Comparison of ENCODE assay signal across 19 cellular contexts in genomic region chr3:109154989-109155388, GRCh38. TPM values are rescaled to one million over a fixed set of nuclear protein-coding genes. Genes with fewer than 3 reads are reported as not detected.
"Had no signal": no experiment of that assay in that cellular context is flagged by ENCODE, and none has a peak within 500 bp of the region (broad histone marks: within the 10 kb centered on the region; RNA-seq: fewer than 3 reads in every experiment).

No MANE protein-coding gene starts in this region.

- DNase-seq: activated CD4-positive, alpha-beta memory T cell treated with anti-CD3 and anti-CD28 coated beads, Interleukin-2, amount 10 ng/mL, durations not matched to agents 7 days and 5 days; activated CD4-positive, alpha-beta T cell treated with anti-CD3 and anti-CD28 coated beads for 36 hours; activated gamma-delta T cell treated with Interleukin-2 at 50 U/mL for 16 hours; activated naive CD8-positive, alpha-beta T cell treated with anti-CD3 and anti-CD28 coated beads, Interleukin-2, amount 10 ng/mL, durations not matched to agents 7 days and 5 days; activated T-cell treated with anti-CD3 and anti-CD28 coated beads, Interleukin-2, amount 50 U/mL, for 48 hours; aorta; colonic mucosa; hippocampal formation; stimulated activated CD4-positive, alpha-beta T cell treated with anti-CD3 and anti-CD28 coated beads, Interleukin-12 subunit alpha, Interleukin-12 subunit beta, amount 100 ng/mL, for 4 hours; stimulated activated naive CD4-positive, alpha-beta T cell; substantia nigra; T-helper 9 cell; transverse colon; WERI-Rb-1 had no signal

- ATAC-seq: activated CD4-positive, alpha-beta T cell treated with anti-CD3 and anti-CD28 coated beads for 36 hours; gastroesophageal sphincter had no signal

RNA-seq across cellular contexts. Expression of gene C3orf85, which starts 18.5 kb away (rescaled TPM):
- total RNA-seq: activated CD4-positive, alpha-beta memory T cell treated with anti-CD3 and anti-CD28 coated beads, Interleukin-2, amount 10 ng/mL, durations not matched to agents 7 days and 5 days; activated CD4-positive, alpha-beta T cell treated with anti-CD3 and anti-CD28 coated beads for 36 hours; activated naive CD8-positive, alpha-beta T cell treated with anti-CD3 and anti-CD28 coated beads, Interleukin-2, amount 10 ng/mL, durations not matched to agents 7 days and 5 days; aorta; cardiac septum; gastroesophageal sphincter; osteocyte; pulmonary artery endothelial cell had no signal
- polyA plus RNA-seq: neural cell had no signal

RNA-seq across cellular contexts. Expression of gene MORC1, which starts 37.1 kb away (rescaled TPM):
- total RNA-seq: activated CD4-positive, alpha-beta memory T cell treated with anti-CD3 and anti-CD28 coated beads, Interleukin-2, amount 10 ng/mL, durations not matched to agents 7 days and 5 days; activated CD4-positive, alpha-beta T cell treated with anti-CD3 and anti-CD28 coated beads for 36 hours; activated naive CD8-positive, alpha-beta T cell treated with anti-CD3 and anti-CD28 coated beads, Interleukin-2, amount 10 ng/mL, durations not matched to agents 7 days and 5 days; aorta; cardiac septum; colonic mucosa; gastroesophageal sphincter; osteocyte; pulmonary artery endothelial cell had no signal
- polyA plus RNA-seq: aorta, neural cell had no signal
